ENCODE assay signal across 19 cellular contexts in genomic region chr19:13226983-13227382, GRCh38.
DNase-seq lines count a peak whose midpoint lies in the region; ATAC-seq, FAIRE-seq and TF ChIP-seq lines count a peak whose summit lies in the region.
"Had no signal": no experiment of that assay in that cellular context is flagged by ENCODE, and none has a peak within 500 bp of the region (broad histone marks: within the 10 kb centered on the region; RNA-seq: fewer than 3 reads in every experiment).

No MANE protein-coding gene starts in this region.

- H3K36me3 Mint-ChIP-seq in GM23338 (ENCODE audit: low read depth) (peaks cover 6% of the 10 kb centered on the region; the same call in 2 of the 3 replicates), H9 (ENCODE audit: insufficient read depth in 1 of 3, low read depth in 3 of 3) (no peaks in the 10 kb centered on the region; a peak in 2 of 7 replicates), WTC11 (no peaks in the 10 kb centered on the region), endothelial cell (ENCODE audit: low read depth, unreplicated experiment) (peaks cover 6% of the 10 kb centered on the region)
- H3K36me3 Mint-ChIP-seq: CD4-positive, alpha-beta memory T cell had no signal

- ATAC-seq in GM23338: no peak
- ATAC-seq in WTC11: no peak

- H3K36me3 ChIP-seq in GM23338 (ENCODE audit: insufficient read depth) (no peaks in the 10 kb centered on the region), H1 (ENCODE audit: control insufficient read depth in 2 of 4, insufficient read depth in 4 of 4, low read length in 3 of 4) (no peaks in the 10 kb centered on the region), uterus (no peaks in the 10 kb centered on the region)
- H3K36me3 ChIP-seq: HAP-1 had no signal

- TF ChIP-seq POLR2A in H1 (IDR thresholded peaks at IDR 0.05; ENCODE audit: control extremely low read depth in 1 of 2, low read depth in 2 of 2, low read length in 2 of 2) (no peak), uterus (IDR thresholded peaks at IDR 0.05) (no peak)

- H4K8ac ChIP-seq in H9 (replicated peaks; ENCODE audit: insufficient read length, low read depth, low read length) (no peak overlapping the region), H1 (ENCODE audit: extremely low read depth, insufficient read depth, low read length) (no peak overlapping the region)

- H3K27ac ChIP-seq in GM23338 (ENCODE audit: low read depth) (no peak overlapping the region), H9 (ENCODE audit: insufficient read length, low read depth, low read length) (no peak overlapping the region), H1 (ENCODE audit: low read depth, low read length) (no peak overlapping the region), uterus (no peak overlapping the region)

- H3K79me2 ChIP-seq in GM23338 (replicated peaks; ENCODE audit: insufficient read depth) (no peaks in the 10 kb centered on the region), H9 (ENCODE audit: insufficient read depth, low read length) (no peaks in the 10 kb centered on the region), H1 (ENCODE audit: control insufficient read depth in 1 of 2, insufficient read depth in 2 of 2, low read length in 2 of 2) (no peaks in the 10 kb centered on the region)

- H3K9me3 ChIP-seq in H9 (ENCODE audit: control insufficient read depth, low read depth, low read length) (no peaks in the 10 kb centered on the region), H1 (ENCODE audit: insufficient read depth in 2 of 2, low read depth in 1 of 2, low read length in 1 of 2) (no peaks in the 10 kb centered on the region), uterus (no peaks in the 10 kb centered on the region)
- H3K9me3 ChIP-seq: HAP-1 had no signal

- H3K23me2 ChIP-seq in H9 (ENCODE audit: insufficient read length, low read depth, low read length, poor library complexity, severe bottlenecking) (no peaks in the 10 kb centered on the region), H1 (ENCODE audit: low read depth, low read length) (no peaks in the 10 kb centered on the region)

- H4K5ac ChIP-seq in H9 (ENCODE audit: insufficient read length, low read depth, low read length) (no peak overlapping the region), H1 (ENCODE audit: insufficient read length, low read depth, low read length) (no peak overlapping the region)

- H3K18ac ChIP-seq in H9 (ENCODE audit: insufficient read length, low read depth, low read length): no peak overlapping the region
- H3K18ac ChIP-seq in H1 (ENCODE audit: extremely low read depth, low read length): no peak overlapping the region

- H2BK15ac ChIP-seq in H9 (ENCODE audit: low read depth, low read length) (no peak overlapping the region), H1 (ENCODE audit: low read length) (no peak overlapping the region)

- H3K14ac ChIP-seq in H9 (ENCODE audit: insufficient read depth, low read length): no peak overlapping the region
- H3K14ac ChIP-seq in H1 (ENCODE audit: insufficient read length): no peak overlapping the region

- no peak overlapping the region for H3T11ph ChIP-seq in H9 (ENCODE audit: low read length)

- H3K27me3 ChIP-seq in GM23338 (ENCODE audit: insufficient read depth) (no peaks in the 10 kb centered on the region), H9 (ENCODE audit: insufficient read depth, low read length) (no peaks in the 10 kb centered on the region), H1 (replicated peaks in 1 of 4; ENCODE audit: control insufficient read depth in 3 of 4, extremely low read depth in 1 of 4, insufficient read depth in 3 of 4, low read length in 3 of 4) (no peaks in the 10 kb centered on the region), uterus (no peaks in the 10 kb centered on the region)

- H4K20me1 ChIP-seq in GM23338 (replicated peaks; ENCODE audit: insufficient read depth) (no peaks in the 10 kb centered on the region), H9 (ENCODE audit: control insufficient read depth, insufficient read depth, insufficient read length) (no peaks in the 10 kb centered on the region), H1 (replicated peaks in 1 of 2; ENCODE audit: control insufficient read depth in 1 of 2, insufficient read depth in 2 of 2, low read length in 2 of 2) (peaks cover 0 to 1% of the 10 kb centered on the region in 2 experiments)

- H3K27me3 Mint-ChIP-seq in GM23338 (ENCODE audit: insufficient read depth, low read depth, poor library complexity) (peaks cover 8% of the 10 kb centered on the region), H9 (ENCODE audit: low read depth) (no peaks in the 10 kb centered on the region; the same call in none of the 2 replicates), WTC11 (ENCODE audit: low read depth) (no peaks in the 10 kb centered on the region), endothelial cell (ENCODE audit: unreplicated experiment) (no peaks in the 10 kb centered on the region)

- H2BK20ac ChIP-seq in H9 (ENCODE audit: low read depth, low read length, poor library complexity, severe bottlenecking) (no peak overlapping the region), H1 (ENCODE audit: low read length) (no peak overlapping the region)

- H3K4me1 ChIP-seq in GM23338 (ENCODE audit: insufficient read depth) (0 out of 2 replicates have a peak, but pooled peaks cover 4% of the 10 kb centered on the region), H9 (ENCODE audit: insufficient read depth, low read length) (no peaks in the 10 kb centered on the region; the same call in 1 of the 2 replicates), H1 (replicated peaks in 1 of 4; ENCODE audit: control insufficient read depth in 3 of 4, insufficient read depth in 4 of 4, low read length in 3 of 4) (peaks cover 0 to 4% (median 0%) of the 10 kb centered on the region in 4 experiments; a peak in 3 of 7 replicates), uterus (no peaks in the 10 kb centered on the region)
- H3K4me1 ChIP-seq: HAP-1 had no signal

- H3K9me3 Mint-ChIP-seq in GM23338 (no peaks in the 10 kb centered on the region; the same call in 2 of the 3 replicates), H9 (no peaks in the 10 kb centered on the region), WTC11 (no peaks in the 10 kb centered on the region), endothelial cell (ENCODE audit: unreplicated experiment) (no peaks in the 10 kb centered on the region)
- H3K9me3 Mint-ChIP-seq: CD4-positive, alpha-beta memory T cell; HFFc6 had no signal

- FAIRE-seq in H1 (lab: Jason Lieb, UNC): no peak
- FAIRE-seq: GM12891, GM18507 had no signal

- TF ChIP-seq CTCF in GM23338 (conservative IDR thresholded peaks at IDR 0.05; ENCODE audit: low read depth in 2 of 2) (no peak), H9 (conservative IDR thresholded peaks at IDR 0.05) (no peak), WTC11 (IDR thresholded peaks at IDR 0.05) (no peak), H1 (IDR thresholded peaks at IDR 0.05; ENCODE audit: control extremely low read depth in 1 of 3, insufficient read depth in 1 of 3, low read depth in 1 of 3, low read length in 3 of 3) (no peak), uterus (IDR thresholded peaks at IDR 0.05) (no peak), endothelial cell (IDR thresholded peaks at IDR 0.05; ENCODE audit: unreplicated experiment) (no peak)

- H3F3A ChIP-seq in GM23338 (replicated peaks; ENCODE audit: low read depth): no peaks in the 10 kb centered on the region; the same call in 1 of the 2 replicates

- no peak overlapping the region for H3K4ac ChIP-seq in H9 (ENCODE audit: low read depth, low read length)
- H3K4ac ChIP-seq in H1 (replicated peaks; ENCODE audit: insufficient read length, low read depth, low read length): no peak overlapping the region

- no peak overlapping the region; the same call in 2 of the 3 replicates for H3K4me3 Mint-ChIP-seq in GM23338
- H3K4me3 Mint-ChIP-seq in H9: no peak overlapping the region
- H3K4me3 Mint-ChIP-seq in WTC11: no peak overlapping the region
- no peak overlapping the region for H3K4me3 Mint-ChIP-seq in endothelial cell (ENCODE audit: unreplicated experiment)
- H3K4me3 Mint-ChIP-seq: CD4-positive, alpha-beta memory T cell; HFFc6 had no signal

- H2BK120ac ChIP-seq in H9 (ENCODE audit: low read depth, low read length, poor library complexity, severe bottlenecking) (no peak overlapping the region), H1 (replicated peaks; ENCODE audit: low read depth, low read length) (no peak overlapping the region)

- CTCF ChIA-PET in WTC11 (lab: Charles Lee): interaction anchor here (0.6 to 3.9 kb wide), 3 partner anchors 31 to 166 kb away, joined by 4 to 14 read pairs (median 6); no protein-coding TSS in a partner anchor
- CTCF ChIA-PET in H1 (lab: Charles Lee; ENCODE audit: partially characterized antibody): no interaction called here

- WGBS in H9 (ENCODE audit: extremely low coverage, insufficient read length, low lambda C conversion rate): no CpG with 5 or more reads among the region's 14 CpGs
- 90% methylated on average over 14 of the region's 14 CpGs; no CpG with 5 or more reads in 1 of the 2 experiments for WGBS in H1 (ENCODE audit: extremely low coverage in 1 of 2, insufficient coverage in 1 of 2, insufficient read length in 1 of 2, insufficient replicate concordance in 2 of 2, low coverage in 1 of 2, low lambda C conversion rate in 2 of 2, missing lambda C conversion rate in 1 of 2), 2 experiments

- H3K23ac ChIP-seq in H9 (ENCODE audit: insufficient read length, low read depth, low read length) (no peak overlapping the region), H1 (ENCODE audit: insufficient read length) (no peak overlapping the region)

- no peak overlapping the region for H2AK5ac ChIP-seq in H9 (ENCODE audit: insufficient read length, low read length)
- H2AK5ac ChIP-seq in H1 (ENCODE audit: low read depth, low read length): no peak overlapping the region

- H3K9ac ChIP-seq in H9 (ENCODE audit: extremely low read depth, insufficient read length, low read length) (no peak overlapping the region), H1 (replicated peaks in 1 of 4; ENCODE audit: extremely low read depth in 1 of 4, low read depth in 3 of 4, low read length in 3 of 4) (no peak overlapping the region)

- no peaks in the 10 kb centered on the region for H3K79me1 ChIP-seq in H9 (ENCODE audit: insufficient read depth, low read depth, low read length, poor library complexity, severe bottlenecking)
- no peaks in the 10 kb centered on the region for H3K79me1 ChIP-seq in H1 (ENCODE audit: low read depth, low read length)

- H3K56ac ChIP-seq in H9 (ENCODE audit: insufficient read length, low read depth, low read length) (no peak overlapping the region), H1 (replicated peaks; ENCODE audit: insufficient read length, low read depth, low read length) (no peak overlapping the region)

- POLR2A ChIA-PET in WTC11 (lab: Charles Lee) (no interaction called here), H1 (lab: Charles Lee; ENCODE audit: partially characterized antibody) (no interaction called here)

- H3K4me2 ChIP-seq in GM23338 (0 out of 2 replicates have a peak overlapping the region, but pooled peaks have one; percentile 46), H9 (ENCODE audit: insufficient read depth, insufficient read length, low read length) (no peak overlapping the region), H1 (ENCODE audit: insufficient read depth in 1 of 2, low read depth in 2 of 2, low read length in 2 of 2) (no peak overlapping the region)

- DNase-seq in GM23338 (ENCODE audit: low spot score): no peak
- DNase-seq in H9: no peak
- DNase-seq in WTC11 (ENCODE audit: low spot score): no peak
- DNase-seq in H1 (ENCODE audit: low read depth in 1 of 2, low spot score in 2 of 2): no peak
- DNase-seq in occipital lobe (lab: John Stamatoyannopoulos, UW): no peak
- DNase-seq in uterus: no peak
- DNase-seq in endothelial cell (ENCODE audit: low spot score): no peak
- no peak for DNase-seq in UCSD-AML1 (lab: John Stamatoyannopoulos, UW; ENCODE audit: unreplicated experiment)
- DNase-seq: C1 segment of cervical spinal cord; Calu3; CD4-positive, alpha-beta memory T cell; COR-L47; DMS53; DMS79 treated with DMSO at 0.1 percent for 48 hours; GF-D8; HFFc6 had no signal

- TF ChIP-seq EP300 in H1 (IDR thresholded peaks at IDR 0.05; ENCODE audit: borderline replicate concordance in 1 of 2, low read depth in 2 of 2, low read length in 2 of 2): no peak

- intact Hi-C loops in uterus (cut with DNase I; ENCODE audit: low total_unique reads): no loop called here

- H3K27ac Mint-ChIP-seq in GM23338 (no peak overlapping the region; the same call in 1 of the 2 replicates), H9 (peak overlapping the region in 2 of 3 experiments; percentile 13 to 54; a peak in 3 of 7 replicates), WTC11 (peak overlapping the region; percentile 66), endothelial cell (ENCODE audit: unreplicated experiment) (no peak overlapping the region)
- H3K27ac Mint-ChIP-seq: HFFc6 had no signal

- no peaks in the 10 kb centered on the region for H3K9me2 ChIP-seq in GM23338 (ENCODE audit: insufficient read depth)

- no peak overlapping the region for H2AFZ ChIP-seq in GM23338
- no peak overlapping the region for H2AFZ ChIP-seq in H9 (ENCODE audit: low read length)
- H2AFZ ChIP-seq in H1 (ENCODE audit: low read length): no peak overlapping the region

- H3K4me1 Mint-ChIP-seq in GM23338: peaks cover 15% of the 10 kb centered on the region
- peaks cover 12 to 16% of the 10 kb centered on the region in 2 experiments for H3K4me1 Mint-ChIP-seq in H9
- H3K4me1 Mint-ChIP-seq in WTC11: peaks cover 7% of the 10 kb centered on the region
- no peaks in the 10 kb centered on the region for H3K4me1 Mint-ChIP-seq in endothelial cell (ENCODE audit: unreplicated experiment)

- TF ChIP-seq RAD21 in H1 (IDR thresholded peaks at IDR 0.05 in 1 of 2, conservative IDR thresholded peaks at IDR 0.05 in 1 of 2; ENCODE audit: low read depth in 2 of 2, low read length in 2 of 2): no peak

- H4K91ac ChIP-seq in H9 (ENCODE audit: insufficient read length, low read depth, low read length) (no peak overlapping the region), H1 (replicated peaks; ENCODE audit: insufficient read length, low read length) (no peak overlapping the region)

- H3K4me3 ChIP-seq in GM23338 (no peak overlapping the region), H1 (ENCODE audit: extremely low read depth in 1 of 4, insufficient read depth in 2 of 4, low read depth in 3 of 4, low read length in 4 of 4) (no peak overlapping the region), uterus (no peak overlapping the region)
- H3K4me3 ChIP-seq: HAP-1 had no signal

- no peak overlapping the region for H2BK12ac ChIP-seq in H9 (ENCODE audit: insufficient read length, low read depth, low read length)
- no peak overlapping the region for H2BK12ac ChIP-seq in H1 (ENCODE audit: low read depth, low read length)

- H2BK5ac ChIP-seq in H9 (ENCODE audit: insufficient read length, low read length): no peak overlapping the region
- no peak overlapping the region for H2BK5ac ChIP-seq in H1 (ENCODE audit: low read depth, low read length)

Comparison
In these comparisons a context has a peak if more than half of its experiments do, and no peak if none do; other contexts are left out.
1. H3K27ac Mint-ChIP-seq: peak in H9 (2 of 3) and WTC11 (single experiment); none in GM23338 (single experiment) and endothelial cell (single experiment).